Comparison of ENCODE assay signal across 13 cellular contexts in the genomic region with DNA sequence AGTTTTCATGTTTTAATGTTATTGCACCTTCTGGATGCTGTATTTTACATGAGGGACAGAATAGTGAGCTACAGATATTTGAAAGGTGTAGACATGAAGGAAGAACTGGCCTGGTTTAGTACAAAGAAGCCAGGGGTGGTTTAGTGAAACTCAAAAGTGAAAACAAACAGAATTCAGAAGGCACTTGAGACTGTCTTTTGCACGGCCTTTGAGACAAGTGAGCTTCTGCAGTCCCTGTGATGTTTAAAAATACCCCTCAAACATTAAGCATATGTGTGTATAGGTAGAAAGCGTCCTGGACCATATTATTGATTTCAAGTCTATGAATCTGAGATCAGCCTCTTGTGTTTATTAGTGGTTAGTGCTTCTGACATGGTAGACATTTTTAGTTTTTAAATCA.
DNase-seq lines count a peak whose midpoint lies in the region; ATAC-seq and TF ChIP-seq lines count a peak whose summit lies in the region.
"Had no signal": no experiment of that assay in that cellular context is flagged by ENCODE, and none has a peak within 500 bp of the region (broad histone marks: within the 10 kb centered on the region; RNA-seq: fewer than 3 reads in every experiment).

No MANE protein-coding gene starts in this region.

- H3K4me2 ChIP-seq in OCI-LY7 (ENCODE audit: low read length) (peak overlapping the region; percentile 99), PC-3 (ENCODE audit: low read length) (no peak overlapping the region)

- peak overlapping the region; percentile 92 for H3K27ac ChIP-seq in OCI-LY7 (ENCODE audit: low read depth, low read length, poor library complexity, severe bottlenecking)
- H3K27ac ChIP-seq in PC-3 (ENCODE audit: low read length), result no peak overlapping the region

- no peak for TF ChIP-seq CTCF in OCI-LY7 (conservative IDR thresholded peaks at IDR 0.05; ENCODE audit: low read length)
- no peak for TF ChIP-seq CTCF in PC-3 (conservative IDR thresholded peaks at IDR 0.05; ENCODE audit: low read depth, low read length)

- H3K79me2 ChIP-seq in OCI-LY7 (ENCODE audit: insufficient read depth, low read depth, low read length) (peaks cover 100% of the 10 kb centered on the region), PC-3 (ENCODE audit: low read length) (no peaks in the 10 kb centered on the region)

- no peak overlapping the region; the same call in 1 of the 2 replicates for H2AFZ ChIP-seq in OCI-LY7 (ENCODE audit: low read length)
- H2AFZ ChIP-seq in PC-3 (ENCODE audit: low read length), result no peak overlapping the region

- peak overlapping the region; percentile 86 for H3K4me3 ChIP-seq in OCI-LY7 (ENCODE audit: low read depth, low read length, poor library complexity, severe bottlenecking)
- H3K4me3 ChIP-seq in PC-3 (ENCODE audit: low read length), result no peak overlapping the region
- H3K4me3 ChIP-seq: stomach had no signal

- ATAC-seq in GM18498 (IDR thresholded peaks at IDR 0.05; ENCODE audit: unreplicated experiment) (peak; percentile 64), GM19455 (IDR thresholded peaks at IDR 0.05; ENCODE audit: unreplicated experiment) (peak; percentile 45), HG02885 (IDR thresholded peaks at IDR 0.05; ENCODE audit: poor library complexity, unreplicated experiment) (peak; percentile 78), PC-3 (no peak), HG02970 (IDR thresholded peaks at IDR 0.05; ENCODE audit: low FRiP score, unreplicated experiment) (no peak)

- H3K9me2 ChIP-seq in OCI-LY7 (ENCODE audit: insufficient read depth, low read length), result no peaks in the 10 kb centered on the region
- no peaks in the 10 kb centered on the region for H3K9me2 ChIP-seq in PC-3 (replicated peaks; ENCODE audit: low read length)

- BruUV-seq in OCI-LY7 (replicated peaks; lab: Mats Ljungman, UMichigan) (no TSS peak), PC-3 (replicated peaks; lab: Mats Ljungman, UMichigan) (no TSS peak)

- no peaks in the 10 kb centered on the region for H3F3A ChIP-seq in PC-3 (ENCODE audit: low read length, unreplicated experiment)

- H4K20me1 ChIP-seq in OCI-LY7 (ENCODE audit: insufficient read depth, low read length) (no peaks in the 10 kb centered on the region), PC-3 (ENCODE audit: low read length) (no peaks in the 10 kb centered on the region)

- CTCF ChIA-PET in OCI-LY7 (lab: Charles Lee; ENCODE audit: unreplicated experiment), result interaction anchor here (1.9 to 2.2 kb wide), 2 partner anchors 10 to 214 kb away, joined by 4 to 9 read pairs; no protein-coding TSS in a partner anchor
- CTCF ChIA-PET in PC-3 (lab: Charles Lee), result interaction anchor here (0.7 kb wide), 1 partner anchor 609 kb away, joined by 4 read pairs; no protein-coding TSS in a partner anchor

- intact Hi-C loops in OCI-LY7 (cut with micrococcal nuclease; ENCODE audit: unreplicated experiment), result no loop called here
- intact Hi-C loops in PC-3 (cut with micrococcal nuclease), result no loop called here
- intact Hi-C loops in head of caudate nucleus (cut with DNase I), result no loop called here

- peaks cover 73% of the 10 kb centered on the region for H3K4me1 ChIP-seq in OCI-LY7 (ENCODE audit: insufficient read depth, low read length, poor library complexity, severe bottlenecking)
- H3K4me1 ChIP-seq in PC-3 (ENCODE audit: insufficient read depth, low read length), result peaks cover 12% of the 10 kb centered on the region

- no peaks in the 10 kb centered on the region for H3K27me3 ChIP-seq in PC-3 (ENCODE audit: low read length)
- H3K27me3 ChIP-seq: stomach had no signal

- H3K36me3 ChIP-seq in OCI-LY7 (ENCODE audit: insufficient read depth, low read length) (peaks cover 9% of the 10 kb centered on the region; the same call in 1 of the 2 replicates), PC-3 (ENCODE audit: low read depth, low read length) (no peaks in the 10 kb centered on the region)
- H3K36me3 ChIP-seq: stomach had no signal

- no peaks in the 10 kb centered on the region for H3K9me3 ChIP-seq in OCI-LY7 (ENCODE audit: low read length)
- no peaks in the 10 kb centered on the region for H3K9me3 ChIP-seq in PC-3 (ENCODE audit: low read length)
- H3K9me3 ChIP-seq: stomach had no signal

- H3K9ac ChIP-seq in PC-3 (ENCODE audit: low read length), result no peak overlapping the region

- DNase-seq in OCI-LY7 (ENCODE audit: low spot score) (peak; percentile 58), PC-3 (no peak), head of caudate nucleus (no peak)
- no peak for DNase-seq in stimulated activated CD4-positive, alpha-beta T cell treated with anti-CD3 and anti-CD28 coated beads, Interleukin-1b, Interleukin-23, amount 100 ng/mL, for 48 hours
- DNase-seq: activated CD4-positive, alpha-beta T cell treated with anti-CD3 and anti-CD28 coated beads, Interleukin-2, amount 10 ng/mL, durations not matched to agents 24 days and 14 days; AML-193; NCI-H2029; stimulated activated CD4-positive, alpha-beta T cell treated with anti-CD3 and anti-CD28 coated beads, Interleukin-4, amount 100 ng/mL, for 4 hours; stomach had no signal

- POLR2A ChIA-PET in OCI-LY7 (lab: Charles Lee), result interaction anchor here (0.6 to 10.3 kb wide), 14 partner anchors 7 to 1001 kb away, joined by 3 to 230 read pairs (median 3); no protein-coding TSS in a partner anchor
- POLR2A ChIA-PET in PC-3 (lab: Charles Lee; ENCODE audit: unreplicated experiment), result interaction anchor here (0.6 kb wide), 1 partner anchor 172 kb away, joined by 3 read pairs; no protein-coding TSS in a partner anchor

Comparison
In these comparisons a context has a peak if more than half of its experiments do, and no peak if none do; other contexts are left out.
1. ATAC-seq: peak in GM18498 (single experiment), GM19455 (single experiment) and HG02885 (single experiment); none in PC-3 (single experiment) and HG02970 (single experiment).